16 cellular contexts compared by ENCODE assay signal in genomic region chr12:91180162-91180561, GRCh38. TPM values are rescaled to one million over a fixed set of nuclear protein-coding genes. Genes with fewer than 3 reads are reported as not detected.
A peak's percentile ranks its signal among the peaks of the same experiment; 100 is the strongest.
DNase-seq lines count a peak whose midpoint lies in the region; ATAC-seq and TF ChIP-seq lines count a peak whose summit lies in the region.
"Had no signal": no experiment of that assay in that cellular context is flagged by ENCODE, and none has a peak within 500 bp of the region (broad histone marks: within the 10 kb centered on the region; RNA-seq: fewer than 3 reads in every experiment).

No MANE protein-coding gene starts in this region.

- no peak for TF ChIP-seq CTCF in BE2C (IDR thresholded peaks at IDR 0.05; ENCODE audit: low read depth, low read length)
- no peak for TF ChIP-seq CTCF in adrenal gland (IDR thresholded peaks at IDR 0.05)
- TF ChIP-seq CTCF in gastroesophageal sphincter (IDR thresholded peaks at IDR 0.05) = no peak

- no peak for DNase-seq in BE2C
- DNase-seq in adrenal gland = no peak
- no peak for DNase-seq in stimulated activated CD4-positive, alpha-beta T cell treated with anti-CD3 and anti-CD28 coated beads, Interleukin-2, amount 100 ng/mL, for 48 hours
- DNase-seq in SW 1271 (lab: John Stamatoyannopoulos, UW) = no peak
- no peak for DNase-seq in RKO (ENCODE audit: low spot score)
- DNase-seq: activated CD4-positive, alpha-beta T cell treated with anti-CD3 and anti-CD28 coated beads for 1 hour; activated T-cell treated with anti-CD3 and anti-CD28 coated beads, Interleukin-2, amount 50 U/mL, for 4 hours; body of pancreas; CD4-positive, CD25-positive, alpha-beta regulatory T cell; GDM1; NK-92 treated with Interleukin-12 subunit alpha and Interleukin-12 subunit beta, amount 100 ng/mL, for 24 hours; stimulated activated CD4-positive, alpha-beta T cell treated with anti-CD3 and anti-CD28 coated beads, Interleukin-15, amount 100 ng/mL, for 24 hours had no signal

- no peak for TF ChIP-seq EP300 in gastroesophageal sphincter (IDR thresholded peaks at IDR 0.05)

- WGBS in adrenal gland, 4 donors = 42 to 62% (median 55%) methylated on average over 3 of the region's 3 CpGs
- WGBS in gastroesophageal sphincter (ENCODE audit: low coverage in 1 of 2), 2 donors = 54 to 80% methylated on average over 3 of the region's 3 CpGs

- H3K9me3 ChIP-seq in BE2C (no peaks in the 10 kb centered on the region), adrenal gland (replicated peaks in 1 of 3) (no peaks in the 10 kb centered on the region), gastroesophageal sphincter (no peaks in the 10 kb centered on the region), skeletal muscle tissue (ENCODE audit: control insufficient read depth in 3 of 3, low read length in 3 of 3) (no peaks in the 10 kb centered on the region)
- H3K9me3 ChIP-seq: body of pancreas had no signal

- H3K36me3 ChIP-seq in BE2C (no peaks in the 10 kb centered on the region), adrenal gland (replicated peaks in 1 of 2) (no peaks in the 10 kb centered on the region), gastroesophageal sphincter (no peaks in the 10 kb centered on the region), skeletal muscle tissue (ENCODE audit: control insufficient read depth in 3 of 3, insufficient read depth in 3 of 3, low read length in 3 of 3) (no peaks in the 10 kb centered on the region)

- peak overlapping the region in 2 of 3 donors; percentile 51 to 69 for H3K9ac ChIP-seq in skeletal muscle tissue (ENCODE audit: low read depth in 1 of 3, low read length in 3 of 3)

- intact Hi-C loops in adrenal gland (cut with DNase I) = no loop called here

- peak overlapping the region in 4 of 5 donors; percentile 40 to 79 (median 66) for H3K27ac ChIP-seq in adrenal gland
- peak overlapping the region; percentile 48 to 75 (median 62) for H3K27ac ChIP-seq in gastroesophageal sphincter
- H3K27ac ChIP-seq in skeletal muscle tissue (ENCODE audit: low read depth, low read length) = no peak overlapping the region
- H3K27ac ChIP-seq: epithelial cell of prostate had no signal

- H3K4me3 ChIP-seq in BE2C (ENCODE audit: low read depth, low read length) (peak overlapping the region; percentile 34), adrenal gland (peak overlapping the region in 1 of 4 donors; percentile 57), gastroesophageal sphincter (peak overlapping the region; percentile 24 to 48), skeletal muscle tissue (ENCODE audit: low read length in 3 of 3) (peak overlapping the region in 2 of 3 donors; percentile 8 to 73)
- H3K4me3 ChIP-seq: body of pancreas had no signal

- ATAC-seq in gastroesophageal sphincter (no peak), GM19455 (IDR thresholded peaks at IDR 0.05; ENCODE audit: unreplicated experiment) (no peak)
- ATAC-seq: activated T-cell treated with anti-CD3 and anti-CD28 coated beads, Interleukin-2, amount 50 U/mL, for 4 hours; body of pancreas had no signal

- no peak for TF ChIP-seq POLR2A in adrenal gland (IDR thresholded peaks at IDR 0.05)
- no peak for TF ChIP-seq POLR2A in gastroesophageal sphincter (IDR thresholded peaks at IDR 0.05)

- H3K27me3 ChIP-seq in BE2C = no peaks in the 10 kb centered on the region
- no peaks in the 10 kb centered on the region for H3K27me3 ChIP-seq in adrenal gland
- no peaks in the 10 kb centered on the region for H3K27me3 ChIP-seq in gastroesophageal sphincter
- H3K27me3 ChIP-seq in skeletal muscle tissue (ENCODE audit: control insufficient read depth in 3 of 3, insufficient read depth in 3 of 3, low read length in 3 of 3) = no peaks in the 10 kb centered on the region
- H3K27me3 ChIP-seq: body of pancreas had no signal

- H3K4me1 ChIP-seq in BE2C (peaks cover 22% of the 10 kb centered on the region), adrenal gland (replicated peaks in 1 of 2) (no peaks in the 10 kb centered on the region), gastroesophageal sphincter (peaks cover 0 to 34% (median 0%) of the 10 kb centered on the region in 3 donors), skeletal muscle tissue (ENCODE audit: control insufficient read depth in 3 of 3, insufficient read depth in 3 of 3, low read length in 3 of 3) (no peaks in the 10 kb centered on the region)
- H3K4me1 ChIP-seq: body of pancreas had no signal

RNA-seq across cellular contexts. Expression of gene DCN, which starts 2.5 kb away (rescaled TPM):
- 8.5 TPM for polyA plus RNA-seq in BE2C (2012; ENCODE audit: insufficient read depth, insufficient read length, low read depth)
- total RNA-seq in adrenal gland (1,000 to 10,000 TPM in 5 of 8 donors, 100 to 1,000 TPM in 3; 609 to 2,358 (median 1,256) TPM), gastroesophageal sphincter (1,000 to 10,000 TPM in 3 of 4 donors, 100 to 1,000 TPM in 1; 552 to 2,825 (median 1,634) TPM), skeletal muscle tissue (688 TPM)
- polyA plus RNA-seq in adrenal gland = 100 to 1,000 TPM; 491 to 572 (median 508) TPM
- total RNA-seq: CD4-positive, CD25-positive, alpha-beta regulatory T cell had no signal
- polyA plus RNA-seq: CD4-positive, CD25-positive, alpha-beta regulatory T cell had no signal
